Comparison of ENCODE assay signal across 10 cellular contexts in the genomic region with DNA sequence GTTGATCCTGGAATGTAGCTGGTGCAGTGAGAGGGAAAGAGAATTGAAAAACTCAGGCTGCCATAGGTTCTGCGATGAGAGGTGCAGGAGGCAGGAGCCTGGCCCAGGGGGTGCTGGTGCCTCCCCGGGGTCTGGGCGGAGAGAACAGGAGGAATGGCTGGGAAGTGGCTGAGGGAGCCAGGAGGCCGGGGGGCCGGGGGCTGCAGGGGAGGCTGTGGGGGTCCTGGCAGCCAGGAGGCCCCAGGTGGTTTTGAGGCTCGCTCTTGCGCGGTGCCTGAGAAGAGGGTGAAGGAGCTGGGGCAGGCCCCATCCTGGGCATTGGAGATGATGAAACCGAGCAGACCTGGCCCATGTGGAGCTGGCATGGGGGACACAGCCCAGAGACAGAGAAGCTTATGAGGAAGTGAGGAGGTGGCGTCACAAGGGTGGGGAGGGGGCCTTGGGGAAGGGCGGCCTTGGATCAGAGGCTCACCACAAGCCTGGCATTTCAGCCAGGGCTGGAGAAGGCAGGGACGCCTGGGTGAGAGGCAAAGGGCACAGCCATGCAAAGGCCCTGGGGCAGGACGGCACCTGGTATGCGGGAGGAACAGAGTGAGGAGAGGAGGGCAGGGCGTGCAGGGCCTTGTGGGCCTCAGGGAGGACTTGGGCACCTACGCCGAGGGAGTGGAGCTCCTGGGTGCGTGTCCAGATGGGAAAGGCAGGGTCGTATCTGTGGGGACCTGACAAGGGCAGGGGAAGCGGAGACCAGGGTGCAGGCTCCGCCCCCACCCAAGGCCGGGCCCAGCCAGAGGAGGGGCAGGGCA. TPM values are rescaled to one million over a fixed set of nuclear protein-coding genes. Genes with fewer than 3 reads are reported as not detected.
DNase-seq lines count a peak whose midpoint lies in the region; TF ChIP-seq lines count a peak whose summit lies in the region.
"Had no signal": no experiment of that assay in that cellular context is flagged by ENCODE, and none has a peak within 500 bp of the region (broad histone marks: within the 10 kb centered on the region; RNA-seq: fewer than 3 reads in every experiment).

No MANE protein-coding gene starts in this region.

- intact Hi-C loops in cardiac septum (cut with DNase I): no loop called here
- intact Hi-C loops in esophagus squamous epithelium (cut with DNase I): no loop called here

- no peaks in the 10 kb centered on the region for H3K36me3 Mint-ChIP-seq in type B pancreatic cell

- H3K27ac ChIP-seq in cardiac muscle cell: peak overlapping the region; percentile 48
- peak overlapping the region; percentile 46 to 65 (median 54) for H3K27ac ChIP-seq in esophagus squamous epithelium
- H3K27ac ChIP-seq: parathyroid adenoma had no signal

- no peaks in the 10 kb centered on the region for H3K27me3 Mint-ChIP-seq in type B pancreatic cell
- H3K27me3 Mint-ChIP-seq: activated CD4-positive, alpha-beta T cell treated with anti-CD3 and anti-CD28 coated beads, Interleukin-2, amount 10 ng/mL, durations not matched to agents 24 days and 14 days had no signal

- H3K4me3 Mint-ChIP-seq in type B pancreatic cell: no peak overlapping the region
- H3K4me3 Mint-ChIP-seq: activated CD4-positive, alpha-beta T cell treated with anti-CD3 and anti-CD28 coated beads, Interleukin-2, amount 10 ng/mL, durations not matched to agents 24 days and 14 days had no signal

- TF ChIP-seq POLR2A in esophagus squamous epithelium (IDR thresholded peaks at IDR 0.05): no peak

- WGBS in esophagus squamous epithelium, 2 donors: 78 to 79% methylated on average over 17 of the region's 22 CpGs

- DNase-seq in cardiac muscle cell (ENCODE audit: low read depth in 1 of 2, low spot score in 1 of 2): no peak
- no peak for DNase-seq in cardiac septum (ENCODE audit: low spot score)
- no peak for DNase-seq in esophagus squamous epithelium (lab: John Stamatoyannopoulos, UW)
- peak; percentile 67 for DNase-seq in type B pancreatic cell (ENCODE audit: extremely low spot score, unreplicated experiment)
- no peak for DNase-seq in ecto neural progenitor cell (ENCODE audit: low spot score)
- DNase-seq in AG08396 (ENCODE audit: low spot score): no peak
- DNase-seq: activated CD4-positive, alpha-beta T cell treated with anti-CD3 and anti-CD28 coated beads, Interleukin-2, amount 10 ng/mL, durations not matched to agents 24 days and 14 days had no signal

- peaks cover 8% of the 10 kb centered on the region for H3K4me1 Mint-ChIP-seq in type B pancreatic cell (ENCODE audit: unreplicated experiment)

- no peaks in the 10 kb centered on the region for H3K4me1 ChIP-seq in cardiac muscle cell (ENCODE audit: low read depth)
- H3K4me1 ChIP-seq in esophagus squamous epithelium: peaks cover 0 to 29% (median 0%) of the 10 kb centered on the region in 3 donors
- H3K4me1 ChIP-seq: parathyroid adenoma had no signal

- H3K4me3 ChIP-seq in cardiac muscle cell (no peak overlapping the region), esophagus squamous epithelium (no peak overlapping the region)

- no peaks in the 10 kb centered on the region for H3K9me3 ChIP-seq in cardiac muscle cell (ENCODE audit: low read depth)
- no peaks in the 10 kb centered on the region for H3K9me3 ChIP-seq in esophagus squamous epithelium

- H3K27me3 ChIP-seq in cardiac muscle cell (no peaks in the 10 kb centered on the region), esophagus squamous epithelium (no peaks in the 10 kb centered on the region)

- peaks cover 15% of the 10 kb centered on the region for H3K36me3 ChIP-seq in cardiac muscle cell
- peaks cover 18 to 70% (median 26%) of the 10 kb centered on the region in 3 donors for H3K36me3 ChIP-seq in esophagus squamous epithelium

- H3K9me3 Mint-ChIP-seq in type B pancreatic cell: no peaks in the 10 kb centered on the region
- H3K9me3 Mint-ChIP-seq: activated CD4-positive, alpha-beta T cell treated with anti-CD3 and anti-CD28 coated beads, Interleukin-2, amount 10 ng/mL, durations not matched to agents 24 days and 14 days had no signal

- TF ChIP-seq CTCF in cardiac muscle cell (IDR thresholded peaks at IDR 0.05; ENCODE audit: low read depth, low read length) (no peak), esophagus squamous epithelium (IDR thresholded peaks at IDR 0.05) (no peak), type B pancreatic cell (conservative IDR thresholded peaks at IDR 0.05) (no peak)

- H3K27ac Mint-ChIP-seq in type B pancreatic cell: peak overlapping the region; percentile 46

RNA-seq across cellular contexts. Expression of a gene that starts 1.3 kb away (rescaled TPM):
- 1.9 and 5.4 TPM in 2 replicates for total RNA-seq in cardiac muscle cell
- polyA plus RNA-seq in cardiac muscle cell: 4.0 and 5.9 TPM in 2 replicates
- total RNA-seq in cardiac septum: 1.7 TPM
- under 1 TPM in 1 of 4 donors, not detected in 3; 0.95 TPM for total RNA-seq in esophagus squamous epithelium
- 1.3 and 3.4 TPM in 2 replicates for total RNA-seq in type B pancreatic cell (ENCODE audit: low replicate concordance)
- total RNA-seq: HT-29 had no signal
- polyA plus RNA-seq: keratinocyte had no signal

RNA-seq across cellular contexts. Expression of a gene that starts 19.7 kb away (rescaled TPM):
- 89.0 and 110 TPM in 2 replicates for total RNA-seq in cardiac muscle cell
- 51.5 and 71.8 TPM in 2 replicates for polyA plus RNA-seq in cardiac muscle cell
- 25.4 TPM for total RNA-seq in cardiac septum
- total RNA-seq in esophagus squamous epithelium: 10 to 100 TPM; 22.5 to 50.4 (median 37.3) TPM
- 74.1 and 80.9 TPM in 2 replicates for total RNA-seq in type B pancreatic cell (ENCODE audit: low replicate concordance)

RNA-seq across cellular contexts. Expression of a gene that starts 31.5 kb away (rescaled TPM):
- 45.5 and 68.5 TPM in 2 replicates for total RNA-seq in cardiac muscle cell
- 48.6 and 70.7 TPM in 2 replicates for polyA plus RNA-seq in cardiac muscle cell
- 23.8 TPM for total RNA-seq in cardiac septum
- 10 to 100 TPM; 26.5 to 46.8 (median 27.2) TPM for total RNA-seq in esophagus squamous epithelium
- total RNA-seq in type B pancreatic cell (ENCODE audit: low replicate concordance): 59.4 and 63.2 TPM in 2 replicates

RNA-seq across cellular contexts. Expression of a gene that starts 35.1 kb away (rescaled TPM):
- 202 and 253 TPM in 2 replicates for total RNA-seq in cardiac muscle cell
- polyA plus RNA-seq in cardiac muscle cell: 154 and 177 TPM in 2 replicates
- 32.6 TPM for total RNA-seq in cardiac septum
- total RNA-seq in esophagus squamous epithelium: 10 to 100 TPM; 56.1 to 77.6 (median 76.9) TPM
- 60.1 and 78.3 TPM in 2 replicates for total RNA-seq in type B pancreatic cell (ENCODE audit: low replicate concordance)

RNA-seq across cellular contexts. Expression of a gene that starts 37.2 kb away (rescaled TPM):
- total RNA-seq in cardiac muscle cell: 16.2 and 19.4 TPM in 2 replicates
- polyA plus RNA-seq in cardiac muscle cell: 15.1 and 21.0 TPM in 2 replicates
- 11.1 TPM for total RNA-seq in cardiac septum
- 10 to 100 TPM; 21.0 to 29.5 (median 26.4) TPM for total RNA-seq in esophagus squamous epithelium
- total RNA-seq in type B pancreatic cell (ENCODE audit: low replicate concordance): 10.5 and 10.8 TPM in 2 replicates
